25 cellular contexts compared by ENCODE assay signal in genomic region chr6:117666881-117667280, GRCh38. TPM values are rescaled to one million over a fixed set of nuclear protein-coding genes. Genes with fewer than 3 reads are reported as not detected.
DNase-seq lines count a peak whose midpoint lies in the region; ATAC-seq, FAIRE-seq and TF ChIP-seq lines count a peak whose summit lies in the region.
"Had no signal": no experiment of that assay in that cellular context is flagged by ENCODE, and none has a peak within 500 bp of the region (broad histone marks: within the 10 kb centered on the region; RNA-seq: fewer than 3 reads in every experiment).

No MANE protein-coding gene starts in this region.

- H3K27me3 ChIP-seq in IMR-90 (ENCODE audit: control insufficient read depth, insufficient read depth, low read length) (no peaks in the 10 kb centered on the region), K562 (ENCODE audit: control insufficient read depth in 2 of 2, insufficient read depth in 2 of 2, low read length in 2 of 2) (no peaks in the 10 kb centered on the region)
- H3K27me3 ChIP-seq: BE2C; BLaER1 treated with 17β-estradiol and CSF1 and Interleukin-3, amounts not matched to agents 10 nM and 100 nM had no signal

- CTCF ChIA-PET in IMR-90 (lab: Yijun Ruan, JAX), result no interaction called here
- CTCF ChIA-PET in K562 (lab: Yijun Ruan, JAX; ENCODE audit: low intra/inter-chr PET ratio), result no interaction called here

- POLR2A ChIA-PET in IMR-90 (lab: Charles Lee; ENCODE audit: unreplicated experiment), result no interaction called here
- POLR2A ChIA-PET in K562 (lab: Yijun Ruan, JAX), result no interaction called here

- no peak overlapping the region for H2BK15ac ChIP-seq in IMR-90 (ENCODE audit: low read depth, low read length)

- H3K27ac ChIP-seq in IMR-90 (ENCODE audit: insufficient read depth, low read length) (no peak overlapping the region), K562 (ENCODE audit: extremely low read depth, low read depth, low read length) (no peak overlapping the region), coronary artery (no peak overlapping the region)
- H3K27ac ChIP-seq: A549; BLaER1 treated with 17β-estradiol and CSF1 and Interleukin-3, amounts not matched to agents 10 nM and 100 nM had no signal

- FAIRE-seq in K562 (lab: Jason Lieb, UNC), result no peak
- FAIRE-seq: A549, D721Med, GM12891, GM18507 had no signal

- TF ChIP-seq EP300 in K562 (IDR thresholded peaks at IDR 0.05; ENCODE audit: low read length), result no peak

- WGBS in IMR-90 (ENCODE audit: extremely low coverage in 2 of 2, insufficient read length in 1 of 2), 2 experiments, result no CpG with 5 or more reads among the region's 1 CpG
- 47% methylated on average over 1 of the region's 1 CpG for WGBS in K562 (ENCODE audit: insufficient coverage, low coverage, missing lambda C conversion rate)

- no peak overlapping the region for H3K4me2 ChIP-seq in IMR-90 (ENCODE audit: low read depth, low read length)
- H3K4me2 ChIP-seq in K562 (ENCODE audit: insufficient read depth, low read length), result no peak overlapping the region
- H3K4me2 ChIP-seq: A549; BLaER1 treated with 17β-estradiol and CSF1 and Interleukin-3, amounts not matched to agents 10 nM and 100 nM; GM23338 had no signal

- no peak overlapping the region for H3K23ac ChIP-seq in IMR-90 (ENCODE audit: low read depth, low read length)

- no peaks in the 10 kb centered on the region for H3K79me1 ChIP-seq in IMR-90 (ENCODE audit: low read depth in 1 of 2, low read length in 2 of 2)

- H2BK120ac ChIP-seq in IMR-90 (ENCODE audit: low read depth, low read length), result no peak overlapping the region

- H3K36me3 ChIP-seq in IMR-90 (ENCODE audit: control insufficient read depth, insufficient read depth, low read length) (no peaks in the 10 kb centered on the region), K562 (ENCODE audit: control insufficient read depth, insufficient read depth, low read length) (peaks cover 6% of the 10 kb centered on the region)
- H3K36me3 ChIP-seq: BE2C had no signal

- H2AFZ ChIP-seq in IMR-90 (replicated peaks; ENCODE audit: low read length, poor library complexity), result no peak overlapping the region
- no peak overlapping the region for H2AFZ ChIP-seq in K562 (ENCODE audit: low read depth, low read length)
- H2AFZ ChIP-seq: GM23338 had no signal

- no peak overlapping the region for H4K5ac ChIP-seq in IMR-90 (ENCODE audit: low read depth, low read length)

- H3K4me1 ChIP-seq in IMR-90 (ENCODE audit: control insufficient read depth, insufficient read depth, low read length) (no peaks in the 10 kb centered on the region), K562 (replicated peaks in 1 of 2; ENCODE audit: control insufficient read depth in 2 of 2, insufficient read depth in 2 of 2, low read length in 2 of 2) (no peaks in the 10 kb centered on the region; a peak in 1 of 5 replicates)
- H3K4me1 ChIP-seq: A549; BE2C; BLaER1 treated with 17β-estradiol and CSF1 and Interleukin-3, amounts not matched to agents 10 nM and 100 nM had no signal

- H4K91ac ChIP-seq in IMR-90 (ENCODE audit: insufficient read depth, low read depth, low read length), result no peak overlapping the region

- intact Hi-C loops in IMR-90 (cut with micrococcal nuclease) (no loop called here), K562 (cut with micrococcal nuclease) (no loop called here)

- H3K9me1 ChIP-seq in IMR-90 (ENCODE audit: insufficient read depth, low read length) (no peaks in the 10 kb centered on the region), K562 (ENCODE audit: control insufficient read depth, insufficient read depth, low read length) (no peaks in the 10 kb centered on the region)

- H2BK20ac ChIP-seq in IMR-90 (ENCODE audit: low read depth, low read length), result no peak overlapping the region

- H2BK5ac ChIP-seq in IMR-90 (ENCODE audit: low read depth, low read length, poor library complexity, severe bottlenecking), result no peak overlapping the region

- no peak for ATAC-seq in IMR-90 (ENCODE audit: low read depth)
- no peak for ATAC-seq in K562
- ATAC-seq in GM21360 (IDR thresholded peaks at IDR 0.05; ENCODE audit: unreplicated experiment), result no peak
- ATAC-seq: A549, GM23338, HCT116 had no signal

- no peak overlapping the region for H3K18ac ChIP-seq in IMR-90 (ENCODE audit: low read depth, low read length)

- no peak overlapping the region for H3K9ac ChIP-seq in IMR-90 (ENCODE audit: low read depth, low read length)
- H3K9ac ChIP-seq in K562 (ENCODE audit: insufficient read depth in 1 of 2, low read depth in 2 of 2, low read length in 2 of 2), result no peak overlapping the region
- H3K9ac ChIP-seq: BLaER1 treated with 17β-estradiol and CSF1 and Interleukin-3, amounts not matched to agents 10 nM and 100 nM had no signal

- H3K4me3 ChIP-seq in IMR-90 (ENCODE audit: insufficient read depth, low read depth, low read length), result no peak overlapping the region
- H3K4me3 ChIP-seq in K562, result no peak overlapping the region
- H3K4me3 ChIP-seq in fibroblast of villous mesenchyme (ENCODE audit: low read depth, low read length), result no peak overlapping the region
- no peak overlapping the region for H3K4me3 ChIP-seq in coronary artery
- H3K4me3 ChIP-seq: A549; BLaER1 treated with 17β-estradiol and CSF1 and Interleukin-3, amounts not matched to agents 10 nM and 100 nM; GM23338 had no signal

- H2AK5ac ChIP-seq in IMR-90 (ENCODE audit: low read depth, low read length), result no peak overlapping the region

- H3K56ac ChIP-seq in IMR-90 (ENCODE audit: extremely low read depth, insufficient read depth, low read length), result no peak overlapping the region

- TF ChIP-seq RAD21 in IMR-90 (IDR thresholded peaks at IDR 0.05; ENCODE audit: low read length) (no peak), K562 (CRISPR knock-in tag; conservative IDR thresholded peaks at IDR 0.05 in 1 of 2, IDR thresholded peaks at IDR 0.05 in 1 of 2) (no peak)

- no peak overlapping the region for H4K8ac ChIP-seq in IMR-90 (ENCODE audit: low read depth in 2 of 2, low read length in 2 of 2)

- BruUV-seq in IMR-90 (replicated peaks; lab: Mats Ljungman, UMichigan), result no TSS peak
- BruUV-seq in K562 (replicated peaks; lab: Mats Ljungman, UMichigan), result no TSS peak

- TF ChIP-seq CTCF in IMR-90 (conservative IDR thresholded peaks at IDR 0.05; ENCODE audit: low read depth, low read length) (no peak), K562 (IDR thresholded peaks at IDR 0.05 in 2 of 3, conservative IDR thresholded peaks at IDR 0.05 in 1 of 3; ENCODE audit: insufficient read depth in 2 of 3, low read depth in 1 of 3, low read length in 3 of 3) (no peak), fibroblast of villous mesenchyme (IDR thresholded peaks at IDR 0.05; ENCODE audit: insufficient read depth, low read depth, low read length) (no peak), coronary artery (IDR thresholded peaks at IDR 0.05) (no peak)

- H3K9me3 ChIP-seq in IMR-90 (ENCODE audit: control insufficient read depth, insufficient read depth, low read length) (no peaks in the 10 kb centered on the region), K562 (replicated peaks; ENCODE audit: control insufficient read depth, insufficient read depth, low read depth, low read length) (peaks cover 8% of the 10 kb centered on the region)
- H3K9me3 ChIP-seq: A549, BE2C had no signal

- H3K4ac ChIP-seq in IMR-90 (ENCODE audit: low read depth, low read length), result no peak overlapping the region

- TF ChIP-seq POLR2A in IMR-90 (IDR thresholded peaks at IDR 0.05; ENCODE audit: low read depth, low read length) (no peak), K562 (conservative IDR thresholded peaks at IDR 0.05) (no peak)

- H4K20me1 ChIP-seq in IMR-90 (ENCODE audit: insufficient read depth, low read length) (no peaks in the 10 kb centered on the region), K562 (replicated peaks; ENCODE audit: control insufficient read depth, insufficient read depth, low read length) (no peaks in the 10 kb centered on the region)
- H4K20me1 ChIP-seq: BLaER1 treated with 17β-estradiol and CSF1 and Interleukin-3, amounts not matched to agents 10 nM and 100 nM had no signal

- H3K14ac ChIP-seq in IMR-90 (replicated peaks; ENCODE audit: low read depth, low read length), result no peak overlapping the region

- DNase-seq in IMR-90 (peak; percentile 5), K562 (ENCODE audit: extremely low read depth in 1 of 4, low spot score in 3 of 4) (no peak), fibroblast of villous mesenchyme (ENCODE audit: low read depth) (peak; percentile 26), NCI-H82 (lab: John Stamatoyannopoulos, UW) (no peak), coronary artery (ENCODE audit: low spot score) (no peak)
- DNase-seq in stimulated activated CD4-positive, alpha-beta T cell treated with anti-CD3 and anti-CD28 coated beads, Interleukin-4, amount 100 ng/mL, for 1 hour, result no peak
- DNase-seq: 8988T; ACHN; AML-193; BE2C; CD4-positive, alpha-beta T cell; CD8-positive, alpha-beta memory T cell; DMS 273 treated with DMSO at 0.1 percent for 48 hours; DMS53; DMS79 treated with DMSO at 0.1 percent for 48 hours; GF-D8; H9 had no signal

- H2AK9ac ChIP-seq in IMR-90 (replicated peaks; ENCODE audit: low read depth, low read length, poor library complexity), result no peak overlapping the region

- peaks cover 19% of the 10 kb centered on the region for H3K79me2 ChIP-seq in K562 (ENCODE audit: control insufficient read depth, insufficient read depth, low read length)

- in situ Hi-C loops in IMR-90 (cut with MboI; ENCODE audit: low sequenced_read_pairs), result no loop called here
- in situ Hi-C loops in K562 (cut with MboI), result no loop called here

- dilution Hi-C loops in IMR-90 (cut with HindIII; ENCODE audit: low sequenced_read_pairs, unreplicated experiment), result no loop called here

RNA-seq across cellular contexts. Expression of gene NUS1, which starts 8.4 kb away (rescaled TPM):
- total RNA-seq in IMR-90 (2012; rRNA removed) (11.8 and 26.1 TPM in 2 replicates), K562 (2014; rRNA removed) (16.3 and 19.0 TPM in 2 replicates), K562 (2014; rRNA removed; fragmentation: Illumina TruSeq; extraction: Trizol) (38.4 and 43.4 TPM in 2 replicates), K562 (2015; rRNA removed; fragmentation: Illumina TruSeq; extraction: Trizol) (24.3 and 26.4 TPM in 2 replicates), K562 (2021) (47.1 and 51.4 TPM in 2 replicates), fibroblast of villous mesenchyme (20.3 and 26.8 TPM in 2 replicates)
- polyA plus RNA-seq in IMR-90 (2012; rRNA removed) (14.4 and 19.6 TPM in 2 replicates), K562 (2011; rRNA removed) (19.7 and 25.9 TPM in 2 replicates), K562 (2014; fragmentation: Illumina TruSeq; extraction: Trizol) (45.6 and 53.7 TPM in 2 replicates), K562 (2014; fragmentation: Nextera tagmentation; extraction: Ambion mirVana) (10 to 100 TPM; 21.7 to 22.9 TPM), K562 (2014; rRNA removed) (29.1 and 29.9 TPM in 2 replicates)
- polyA plus RNA-seq in IMR-90 (2012; cell fraction: cytosol; rRNA removed), result 3.9 and 5.0 TPM in 2 replicates
- 1.5 and 6.7 TPM in 2 replicates for polyA plus RNA-seq in IMR-90 (2012; cell fraction: nucleus; rRNA removed; ENCODE audit: low replicate concordance)
- 15.7 and 44.4 TPM in 2 replicates for total RNA-seq in K562 (2011; cell fraction: chromatin; rRNA removed; ENCODE audit: low replicate concordance)
- total RNA-seq in K562 (2011; cell fraction: nucleolus; rRNA removed), result 14.0 and 18.4 TPM in 2 replicates
- total RNA-seq in K562 (2011; cell fraction: nucleoplasm; rRNA removed), result 35.5 and 66.0 TPM in 2 replicates
- 6.5 and 15.2 TPM in 2 replicates for polyA plus RNA-seq in K562 (2011; cell fraction: cytosol; rRNA removed)
- 11.0 and 17.4 TPM in 2 replicates for polyA plus RNA-seq in K562 (2011; cell fraction: nucleus; rRNA removed)
- polyA plus RNA-seq in K562 (2012), result 33.3 and 35.9 TPM in 2 replicates
- 28.2 and 32.5 TPM in 2 replicates for polyA minus RNA-seq in K562 (2011; rRNA and poly(A)+ RNA removed)
- 17.9 and 18.1 TPM in 2 replicates for polyA minus RNA-seq in K562 (2011; cell fraction: cytosol; rRNA and poly(A)+ RNA removed)
- 8.2 and 16.6 TPM in 2 replicates for polyA minus RNA-seq in K562 (2011; cell fraction: nucleus; rRNA and poly(A)+ RNA removed)

Comparison
In these comparisons a context has a peak if more than half of its experiments do, and no peak if none do; other contexts are left out.
1. DNase-seq: peak in IMR-90 (single experiment) and fibroblast of villous mesenchyme (single experiment); none in K562 (0 of 4), NCI-H82 (single experiment), coronary artery (single experiment) and stimulated activated CD4-positive, alpha-beta T cell treated with anti-CD3 and anti-CD28 coated beads, Interleukin-4, amount 100 ng/mL, for 1 hour (single experiment).